Comparison of ENCODE assay signal across 20 cellular contexts in genomic region chr7:4513450-4513849, GRCh38.
A peak's percentile ranks its signal among the peaks of the same experiment; 100 is the strongest.
DNase-seq lines count a peak whose midpoint lies in the region; ATAC-seq lines count a peak whose summit lies in the region.
"Had no signal": no experiment of that assay in that cellular context is flagged by ENCODE, and none has a peak within 500 bp of the region (broad histone marks: within the 10 kb centered on the region; RNA-seq: fewer than 3 reads in every experiment).

No MANE protein-coding gene starts in this region.

- ATAC-seq in sciatic nerve = no peak

- peak; percentile 83 for DNase-seq in SK-N-DZ (ENCODE audit: low spot score)
- peak; percentile 5 for DNase-seq in posterior vena cava (ENCODE audit: low spot score)
- no peak for DNase-seq in NOMO-1 treated with dmso at 0.1 percent for 144 hours (lab: John Stamatoyannopoulos, UW; ENCODE audit: unreplicated experiment)
- no peak for DNase-seq in sciatic nerve (ENCODE audit: low spot score)
- DNase-seq in activated T-cell treated with anti-CD3 and anti-CD28 coated beads, Interleukin-2, amount 50 U/mL, for 1 hour = no peak
- DNase-seq: 8988T; ACHN; BE2C; C1 segment of cervical spinal cord; CD4-positive, alpha-beta memory T cell; CD4-positive, CD25-positive, alpha-beta regulatory T cell; CD8-positive, alpha-beta memory T cell; COR-L47; DMS 273 treated with DMSO at 0.1 percent for 48 hours; DMS153; DMS53; DMS79; DND-41; EL; GF-D8 had no signal

- intact Hi-C loops in posterior vena cava (cut with DNase I) = no loop called here
- intact Hi-C loops in sciatic nerve (cut with DNase I) = no loop called here

Comparison
In these comparisons a context has a peak if more than half of its experiments do, and no peak if none do; other contexts are left out.
1. DNase-seq: peak in SK-N-DZ (single experiment) and posterior vena cava (single experiment); none in NOMO-1 treated with dmso at 0.1 percent for 144 hours (single experiment), sciatic nerve (single experiment) and activated T-cell treated with anti-CD3 and anti-CD28 coated beads, Interleukin-2, amount 50 U/mL, for 1 hour (single experiment).